14 cellular contexts compared by ENCODE assay signal in the genomic region with DNA sequence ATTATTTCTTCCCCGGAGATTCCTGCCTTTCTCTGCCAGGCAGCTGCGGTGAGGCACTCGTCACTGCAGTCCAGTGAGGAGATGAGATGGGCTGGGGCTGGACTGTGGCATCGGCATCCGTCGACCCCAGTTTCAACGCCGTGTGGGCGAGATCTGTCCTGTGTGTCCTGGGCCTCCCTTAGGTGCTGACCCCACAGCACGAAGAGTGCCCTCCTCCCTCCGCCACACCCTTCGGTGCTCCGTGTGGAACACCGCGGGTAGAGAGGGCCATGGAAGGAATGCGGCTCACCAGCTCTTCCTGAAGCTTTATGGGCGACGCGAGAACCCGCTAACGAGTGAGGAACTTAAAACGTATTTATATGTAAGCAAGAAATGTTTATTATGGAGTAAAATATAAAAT. TPM values are rescaled to one million over a fixed set of nuclear protein-coding genes. Genes with fewer than 3 reads are reported as not detected.
A peak's percentile ranks its signal among the peaks of the same experiment; 100 is the strongest.
DNase-seq lines count a peak whose midpoint lies in the region; ATAC-seq and TF ChIP-seq lines count a peak whose summit lies in the region.
"Had no signal": no experiment of that assay in that cellular context is flagged by ENCODE, and none has a peak within 500 bp of the region (broad histone marks: within the 10 kb centered on the region; RNA-seq: fewer than 3 reads in every experiment).

No MANE protein-coding gene starts in this region.

- no peak overlapping the region for H3K4me3 Mint-ChIP-seq in chondrocyte (ENCODE audit: unreplicated experiment)
- H3K4me3 Mint-ChIP-seq: CD4-positive, alpha-beta T cell had no signal

- intact Hi-C loops in left ventricle myocardium superior (cut with micrococcal nuclease) (no loop called here), heart left ventricle (cut with DNase I) (no loop called here), lower lobe of right lung (cut with DNase I) (no loop called here), upper lobe of right lung (cut with DNase I) (no loop called here)

- TF ChIP-seq CTCF in heart left ventricle (IDR thresholded peaks at IDR 0.05) (no peak), chondrocyte (IDR thresholded peaks at IDR 0.05) (no peak), lower lobe of right lung (IDR thresholded peaks at IDR 0.05) (no peak), upper lobe of right lung (IDR thresholded peaks at IDR 0.05) (no peak), MM.1S (IDR thresholded peaks at IDR 0.05; ENCODE audit: low read length) (no peak)

- DNase-seq in left ventricle myocardium superior: peak; percentile 12
- no peak for DNase-seq in heart left ventricle
- DNase-seq in chondrocyte (ENCODE audit: low spot score): peak; percentile 62
- peak; percentile 21 for DNase-seq in lower lobe of right lung
- DNase-seq in upper lobe of right lung: peak; percentile 40
- no peak for DNase-seq in MM.1S
- DNase-seq in germinal center (ENCODE audit: low spot score): no peak
- DNase-seq in NAMALWA (ENCODE audit: low spot score): no peak
- DNase-seq: ACHN, Calu3, DMS 273 treated with DMSO at 0.1 percent for 48 hours had no signal

- no peak for TF ChIP-seq POLR2A in heart left ventricle (IDR thresholded peaks at IDR 0.05)

- H3K27me3 ChIP-seq in heart left ventricle (no peaks in the 10 kb centered on the region), lower lobe of right lung (ENCODE audit: low read depth) (no peaks in the 10 kb centered on the region), upper lobe of right lung (no peaks in the 10 kb centered on the region), MM.1S (replicated peaks; ENCODE audit: insufficient read depth, low read length) (no peaks in the 10 kb centered on the region)

- H3K4me1 ChIP-seq in heart left ventricle: peaks cover 0 to 24% (median 0%) of the 10 kb centered on the region in 12 donors
- H3K4me1 ChIP-seq in lower lobe of right lung: peaks cover 15% of the 10 kb centered on the region
- H3K4me1 ChIP-seq in upper lobe of right lung: no peaks in the 10 kb centered on the region
- H3K4me1 ChIP-seq in MM.1S (ENCODE audit: low read length): peaks cover 23% of the 10 kb centered on the region
- H3K4me1 ChIP-seq: HAP-1 had no signal

- H3K79me2 ChIP-seq in MM.1S (ENCODE audit: low read length): peaks cover 9% of the 10 kb centered on the region

- WGBS in heart left ventricle, 4 donors: 94 to 97% (median 96%) methylated on average over 22 of the region's 22 CpGs

- H4K20me1 ChIP-seq in MM.1S (ENCODE audit: insufficient read depth, low read length): no peaks in the 10 kb centered on the region

- H3F3A ChIP-seq in MM.1S (ENCODE audit: insufficient read depth, low read length): peaks cover 18% of the 10 kb centered on the region

- no peak overlapping the region for H3K9ac ChIP-seq in MM.1S (ENCODE audit: low read length)

- no peak overlapping the region for H3K4me2 ChIP-seq in MM.1S (ENCODE audit: low read depth, low read length)

- H3K9me2 ChIP-seq in MM.1S (replicated peaks; ENCODE audit: insufficient read depth, low read length): no peaks in the 10 kb centered on the region

- H2AFZ ChIP-seq in MM.1S (ENCODE audit: low read length): no peak overlapping the region

- H3K36me3 ChIP-seq in heart left ventricle (peaks cover 0 to 73% (median 63%) of the 10 kb centered on the region in 9 donors), lower lobe of right lung (peaks cover 71% of the 10 kb centered on the region), upper lobe of right lung (peaks cover 47% of the 10 kb centered on the region), MM.1S (replicated peaks; ENCODE audit: insufficient read depth, low read length) (no peaks in the 10 kb centered on the region; the same call in 1 of the 2 replicates)

- no peak overlapping the region for H3K27ac ChIP-seq in heart left ventricle
- no peak overlapping the region for H3K27ac ChIP-seq in lower lobe of right lung
- no peak overlapping the region for H3K27ac ChIP-seq in upper lobe of right lung
- no peak overlapping the region for H3K27ac ChIP-seq in MM.1S (ENCODE audit: low read length)
- H3K27ac ChIP-seq: BLaER1 treated with 17β-estradiol and CSF1 and Interleukin-3, amounts not matched to agents 10 nM and 100 nM had no signal

- H3K9me3 ChIP-seq in heart left ventricle (no peaks in the 10 kb centered on the region), lower lobe of right lung (no peaks in the 10 kb centered on the region), upper lobe of right lung (no peaks in the 10 kb centered on the region), MM.1S (replicated peaks; ENCODE audit: insufficient read depth, low read length) (no peaks in the 10 kb centered on the region)
- H3K9me3 ChIP-seq: HAP-1 had no signal

- H3K4me1 Mint-ChIP-seq in chondrocyte (ENCODE audit: low read depth): peaks cover 14% of the 10 kb centered on the region

- no peak overlapping the region for H3K27ac Mint-ChIP-seq in chondrocyte (ENCODE audit: unreplicated experiment)
- H3K27ac Mint-ChIP-seq: CD4-positive, alpha-beta T cell had no signal

- H3K27me3 Mint-ChIP-seq in chondrocyte (ENCODE audit: low read depth): no peaks in the 10 kb centered on the region
- H3K27me3 Mint-ChIP-seq: CD4-positive, alpha-beta T cell had no signal

- H3K9me3 Mint-ChIP-seq in chondrocyte (ENCODE audit: low read depth): no peaks in the 10 kb centered on the region
- H3K9me3 Mint-ChIP-seq: CD4-positive, alpha-beta T cell had no signal

- no peak for ATAC-seq in left ventricle myocardium superior
- no peak for ATAC-seq in heart left ventricle
- ATAC-seq in lower lobe of right lung: no peak
- ATAC-seq in upper lobe of right lung: no peak

- no peak overlapping the region for H3K4me3 ChIP-seq in heart left ventricle
- H3K4me3 ChIP-seq in lower lobe of right lung: no peak overlapping the region
- no peak overlapping the region for H3K4me3 ChIP-seq in upper lobe of right lung
- no peak overlapping the region for H3K4me3 ChIP-seq in MM.1S (ENCODE audit: low read length)
- H3K4me3 ChIP-seq: BLaER1 treated with 17β-estradiol and CSF1 and Interleukin-3, amounts not matched to agents 10 nM and 100 nM; HAP-1 had no signal

- peaks cover 21% of the 10 kb centered on the region for H3K36me3 Mint-ChIP-seq in chondrocyte (ENCODE audit: low read depth)

RNA-seq across cellular contexts. Expression of gene ACSF3, which starts 17.6 kb away (rescaled TPM):
- total RNA-seq in left ventricle myocardium superior (22.5 TPM), heart left ventricle (10 to 100 TPM; 10.3 to 26.3 (median 19.3) TPM), chondrocyte (19.5 to 24.4 TPM (median 20.8 TPM) in 3 replicates), lower lobe of right lung (31.7 TPM), upper lobe of right lung (32.0 TPM)
- polyA plus RNA-seq in heart left ventricle: 10 to 100 TPM; 12.2 to 22.9 TPM

Comparison
In these comparisons a context has a peak if more than half of its experiments do, and no peak if none do; other contexts are left out.
1. DNase-seq: peak in left ventricle myocardium superior (single experiment), chondrocyte (single experiment), lower lobe of right lung (single experiment) and upper lobe of right lung (single experiment); none in heart left ventricle (0 of 5), MM.1S (single experiment), germinal center (single experiment) and NAMALWA (single experiment).